In genomic region chr4:153142700-153143438, GRCh38 we compare ENCODE assay signal across 8 cellular contexts.
A peak's percentile ranks its signal among the peaks of the same experiment; 100 is the strongest.
DNase-seq lines count a peak whose midpoint lies in the region; ATAC-seq and TF ChIP-seq lines count a peak whose summit lies in the region.

No MANE protein-coding gene starts in this region.

- TF ChIP-seq CTCF in HL-60 (IDR thresholded peaks at IDR 0.05; ENCODE audit: insufficient read depth, low read length) (peak; percentile 59), epithelial cell of proximal tubule (conservative IDR thresholded peaks at IDR 0.05; ENCODE audit: low read depth, low read length) (peak; percentile 97), testis (IDR thresholded peaks at IDR 0.05) (peak; percentile 68 to 79 (median 76))
- TF ChIP-seq CTCF in activated CD8-positive, alpha-beta T cell treated with anti-CD3 and anti-CD28 coated beads for 36 hours (IDR thresholded peaks at IDR 0.05), result peak; percentile 83

- no peak overlapping the region for H3K4me3 Mint-ChIP-seq in activated CD8-positive, alpha-beta T cell treated with anti-CD3 and anti-CD28 coated beads for 36 hours

- intact Hi-C loops in activated CD8-positive, alpha-beta T cell treated with anti-CD3 and anti-CD28 coated beads for 36 hours (cut with micrococcal nuclease), result loop anchor here (2.0 to 10.0 kb wide), 2 partner anchors 176 to 502 kb away; no protein-coding TSS in a partner anchor
- intact Hi-C loops in testis (cut with DNase I; ENCODE audit: low total_unique reads), result loop anchor here (10.0 kb wide), 1 partner anchor 182 kb away; no protein-coding TSS in a partner anchor

- H3K4me3 ChIP-seq in HL-60 (replicated peaks; ENCODE audit: insufficient read depth, low read length) (no peak overlapping the region), epithelial cell of proximal tubule (ENCODE audit: low read depth, low read length) (no peak overlapping the region), muscle layer of duodenum (ENCODE audit: low read depth in 1 of 2, low read length in 2 of 2) (peak overlapping the region; percentile 21 to 42), testis (no peak overlapping the region)

- H3K27me3 Mint-ChIP-seq in activated CD8-positive, alpha-beta T cell treated with anti-CD3 and anti-CD28 coated beads for 36 hours, result peaks cover 14% of the 10 kb centered on the region

- H3K27ac Mint-ChIP-seq in activated CD8-positive, alpha-beta T cell treated with anti-CD3 and anti-CD28 coated beads for 36 hours, result no peak overlapping the region

- peak; percentile 94 for DNase-seq in COLO829 (ENCODE audit: low spot score)
- peak in 1 of 2 experiments; percentile 69 for DNase-seq in HL-60 (ENCODE audit: low read depth in 1 of 2, low spot score in 1 of 2)
- DNase-seq in NCI-H69 (lab: John Stamatoyannopoulos, UW), result peak; percentile 90
- DNase-seq in activated CD8-positive, alpha-beta T cell treated with anti-CD3 and anti-CD28 coated beads for 36 hours, result peak; percentile 75
- DNase-seq in epithelial cell of proximal tubule (ENCODE audit: low read depth), result no peak
- peak; percentile 73 for DNase-seq in testis

- H3K27ac ChIP-seq in HL-60 (replicated peaks) (no peak overlapping the region), muscle layer of duodenum (ENCODE audit: low read length) (peak overlapping the region; percentile 27), testis (no peak overlapping the region)

- no peak for TF ChIP-seq POLR2A in testis (IDR thresholded peaks at IDR 0.05)

- H3K9me3 ChIP-seq in muscle layer of duodenum (ENCODE audit: control insufficient read depth in 1 of 2, low read length in 2 of 2), result no peaks in the 10 kb centered on the region
- H3K9me3 ChIP-seq in testis, result no peaks in the 10 kb centered on the region

- H3K36me3 ChIP-seq in muscle layer of duodenum (ENCODE audit: control insufficient read depth in 1 of 2, insufficient read depth in 2 of 2, low read length in 2 of 2) (no peaks in the 10 kb centered on the region), testis (ENCODE audit: low read depth, missing control alignments) (no peaks in the 10 kb centered on the region)

- H3K4me1 ChIP-seq in muscle layer of duodenum (ENCODE audit: control insufficient read depth in 1 of 2, insufficient read depth in 2 of 2, low read length in 2 of 2) (peaks cover 0 to 11% of the 10 kb centered on the region in 2 donors), testis (peaks cover 7% of the 10 kb centered on the region)

- no peaks in the 10 kb centered on the region for H3K36me3 Mint-ChIP-seq in activated CD8-positive, alpha-beta T cell treated with anti-CD3 and anti-CD28 coated beads for 36 hours (ENCODE audit: low read depth)

- H3K27me3 ChIP-seq in HL-60 (ENCODE audit: insufficient read depth, poor library complexity, severe bottlenecking) (no peaks in the 10 kb centered on the region), muscle layer of duodenum (ENCODE audit: low read depth, low read length) (no peaks in the 10 kb centered on the region), testis (no peaks in the 10 kb centered on the region)

- POLR2A ChIA-PET in activated CD8-positive, alpha-beta T cell treated with anti-CD3 and anti-CD28 coated beads for 36 hours (lab: Charles Lee), result no interaction called here

- CTCF ChIA-PET in activated CD8-positive, alpha-beta T cell treated with anti-CD3 and anti-CD28 coated beads for 36 hours (lab: Charles Lee), result interaction anchor here (0.6 to 2.1 kb wide), 41 partner anchors 8 to 506 kb away, joined by 3 to 27 read pairs (median 4); partner anchors contain the start of gene TRIM2

- H3K4me1 Mint-ChIP-seq in activated CD8-positive, alpha-beta T cell treated with anti-CD3 and anti-CD28 coated beads for 36 hours (ENCODE audit: low read depth), result peaks cover 7% of the 10 kb centered on the region

- ATAC-seq in activated CD8-positive, alpha-beta T cell treated with anti-CD3 and anti-CD28 coated beads for 36 hours, result peak; percentile 94
- ATAC-seq in HG02798 (IDR thresholded peaks at IDR 0.05; ENCODE audit: poor library complexity, unreplicated experiment), result no peak

- 60 to 61% methylated on average over 7 of the region's 7 CpGs for WGBS in testis, 2 donors

- H3K9me3 Mint-ChIP-seq in activated CD8-positive, alpha-beta T cell treated with anti-CD3 and anti-CD28 coated beads for 36 hours, result no peaks in the 10 kb centered on the region

Comparison
In these comparisons a context has a peak if more than half of its experiments do, and no peak if none do; other contexts are left out.
1. H3K4me3 ChIP-seq: peak in muscle layer of duodenum (2 of 2); none in HL-60 (single experiment), epithelial cell of proximal tubule (single experiment) and testis (0 of 2).
2. Peak in every context shown above with its lines, with median percentiles within 50 percentile points of each other: CTCF ChIP-seq.